ENCODE assay signal across 8 cellular contexts in genomic region chr6:10411131-10411914, GRCh38. TPM values are rescaled to one million over a fixed set of nuclear protein-coding genes. Genes with fewer than 3 reads are reported as not detected.
A peak's percentile ranks its signal among the peaks of the same experiment; 100 is the strongest.
DNase-seq lines count a peak whose midpoint lies in the region; ATAC-seq and TF ChIP-seq lines count a peak whose summit lies in the region.

No MANE protein-coding gene starts in this region.

- peak overlapping the region; percentile 49; the same call in 1 of the 2 replicates for H3K56ac ChIP-seq in IMR-90 (ENCODE audit: extremely low read depth, insufficient read depth, low read length)

- H3K27ac ChIP-seq in IMR-90 (ENCODE audit: insufficient read depth, low read length) (peak overlapping the region; percentile 22), muscle layer of duodenum (ENCODE audit: low read length) (no peak overlapping the region), caudate nucleus (ENCODE audit: low read depth, low read length) (no peak overlapping the region)

- H3K4me3 ChIP-seq in IMR-90 (ENCODE audit: insufficient read depth, low read depth, low read length) = peak overlapping the region; percentile 67
- H3K4me3 ChIP-seq in muscle layer of duodenum (ENCODE audit: low read depth in 1 of 2, low read length in 2 of 2) = peak overlapping the region; percentile 82 to 94

- peak overlapping the region; percentile 64 for H4K91ac ChIP-seq in IMR-90 (ENCODE audit: insufficient read depth, low read depth, low read length)

- peak overlapping the region; percentile 70 for H2AFZ ChIP-seq in IMR-90 (replicated peaks; ENCODE audit: low read length, poor library complexity)

- H3K9ac ChIP-seq in IMR-90 (ENCODE audit: low read depth, low read length) = peak overlapping the region; percentile 78

- H3K27me3 Mint-ChIP-seq in CD14-positive monocyte (ENCODE audit: low read depth in 3 of 3) = peaks cover 92 to 100% (median 97%) of the 10 kb centered on the region in 3 donors
- peaks cover 94% of the 10 kb centered on the region for H3K27me3 Mint-ChIP-seq in central memory CD8-positive, alpha-beta T cell

- peak overlapping the region in 1 of 2 experiments; percentile 21; a peak in 2 of 4 replicates for H4K8ac ChIP-seq in IMR-90 (ENCODE audit: low read depth in 2 of 2, low read length in 2 of 2)

- no peaks in the 10 kb centered on the region; the same call in 1 of the 2 replicates for H3K4me1 ChIP-seq in IMR-90 (ENCODE audit: control insufficient read depth, insufficient read depth, low read length)
- H3K4me1 ChIP-seq in muscle layer of duodenum (ENCODE audit: control insufficient read depth in 1 of 2, insufficient read depth in 2 of 2, low read length in 2 of 2) = peaks cover 8 to 42% of the 10 kb centered on the region in 2 donors

- no peak overlapping the region for H2AK5ac ChIP-seq in IMR-90 (ENCODE audit: low read depth, low read length)

- no peak overlapping the region for H4K5ac ChIP-seq in IMR-90 (ENCODE audit: low read depth, low read length)

- H3K27ac Mint-ChIP-seq in CD14-positive monocyte = peak overlapping the region in 4 of 7 donors; percentile 46 to 86 (median 72)
- H3K27ac Mint-ChIP-seq in central memory CD8-positive, alpha-beta T cell (ENCODE audit: low read depth) = peak overlapping the region; percentile 84

- H3K9me3 ChIP-seq in IMR-90 (ENCODE audit: control insufficient read depth, insufficient read depth, low read length) (no peaks in the 10 kb centered on the region), muscle layer of duodenum (ENCODE audit: control insufficient read depth in 1 of 2, low read length in 2 of 2) (no peaks in the 10 kb centered on the region)

- H3K14ac ChIP-seq in IMR-90 (replicated peaks; ENCODE audit: low read depth, low read length) = peak overlapping the region; percentile 57

- H2BK20ac ChIP-seq in IMR-90 (ENCODE audit: low read depth, low read length) = no peak overlapping the region

- H2BK15ac ChIP-seq in IMR-90 (ENCODE audit: low read depth, low read length) = no peak overlapping the region

- dilution Hi-C loops in IMR-90 (cut with HindIII; ENCODE audit: low sequenced_read_pairs, unreplicated experiment) = no loop called here

- H3K27me3 ChIP-seq in IMR-90 (ENCODE audit: control insufficient read depth, insufficient read depth, low read length) (peaks cover 66% of the 10 kb centered on the region), muscle layer of duodenum (ENCODE audit: low read depth, low read length) (peaks cover 79% of the 10 kb centered on the region)

- peak overlapping the region; percentile 83 for H3K4me2 ChIP-seq in IMR-90 (ENCODE audit: low read depth, low read length)

- H2BK120ac ChIP-seq in IMR-90 (ENCODE audit: low read depth, low read length) = no peak overlapping the region

- H2AK9ac ChIP-seq in IMR-90 (replicated peaks; ENCODE audit: low read depth, low read length, poor library complexity) = peak overlapping the region; percentile 70

- CTCF ChIA-PET in IMR-90 (lab: Yijun Ruan, JAX) = no interaction called here

- 3% methylated on average over 29 of the region's 60 CpGs; no CpG with 5 or more reads in 1 of the 2 experiments for WGBS in IMR-90 (ENCODE audit: extremely low coverage in 2 of 2, insufficient read length in 1 of 2), 2 experiments

- in situ Hi-C loops in IMR-90 (cut with MboI; ENCODE audit: low sequenced_read_pairs) = loop anchor here (25.0 kb wide), 2 partner anchors 874 to 1974 kb away; partner anchors contain the start of gene SLC35B3

- peak overlapping the region; percentile 44; the same call in 1 of the 2 replicates for H3K4ac ChIP-seq in IMR-90 (ENCODE audit: low read depth, low read length)

- peak overlapping the region; percentile 81 for H3K23ac ChIP-seq in IMR-90 (ENCODE audit: low read depth, low read length)

- H3K4me3 Mint-ChIP-seq in CD14-positive monocyte = peak overlapping the region; percentile 93 to 98
- H3K4me3 Mint-ChIP-seq in central memory CD8-positive, alpha-beta T cell = peak overlapping the region; percentile 89

- no peak for TF ChIP-seq POLR2A in IMR-90 (IDR thresholded peaks at IDR 0.05; ENCODE audit: low read depth, low read length)

- no TSS peak for BruUV-seq in IMR-90 (replicated peaks; lab: Mats Ljungman, UMichigan)

- no peaks in the 10 kb centered on the region for H3K79me1 ChIP-seq in IMR-90 (ENCODE audit: low read depth in 1 of 2, low read length in 2 of 2)

- H3K36me3 ChIP-seq in IMR-90 (ENCODE audit: control insufficient read depth, insufficient read depth, low read length) = peaks cover 3% of the 10 kb centered on the region; the same call in 1 of the 2 replicates
- H3K36me3 ChIP-seq in muscle layer of duodenum (ENCODE audit: control insufficient read depth in 1 of 2, insufficient read depth in 2 of 2, low read length in 2 of 2) = no peaks in the 10 kb centered on the region

- H3K9me3 Mint-ChIP-seq in CD14-positive monocyte = peaks cover 11 to 74% (median 60%) of the 10 kb centered on the region in 7 donors
- H3K9me3 Mint-ChIP-seq in central memory CD8-positive, alpha-beta T cell = peaks cover 11% of the 10 kb centered on the region

- H3K36me3 Mint-ChIP-seq in CD14-positive monocyte = peaks cover 20 to 33% of the 10 kb centered on the region in 2 donors
- peaks cover 37% of the 10 kb centered on the region for H3K36me3 Mint-ChIP-seq in central memory CD8-positive, alpha-beta T cell (ENCODE audit: insufficient read depth)

- peaks cover 50% of the 10 kb centered on the region for H3K4me1 Mint-ChIP-seq in CD14-positive monocyte
- peaks cover 45% of the 10 kb centered on the region for H3K4me1 Mint-ChIP-seq in central memory CD8-positive, alpha-beta T cell

- intact Hi-C loops in CD14-positive monocyte (cut with micrococcal nuclease) (no loop called here), IMR-90 (cut with micrococcal nuclease) (loop anchor here (5.0 to 10.0 kb wide), 8 partner anchors 154 to 1429 kb away; no protein-coding TSS in a partner anchor)

- H3K18ac ChIP-seq in IMR-90 (ENCODE audit: low read depth, low read length) = no peak overlapping the region

- H4K20me1 ChIP-seq in IMR-90 (ENCODE audit: insufficient read depth, low read length) = no peaks in the 10 kb centered on the region

- no peak for TF ChIP-seq CTCF in CD14-positive monocyte (IDR thresholded peaks at IDR 0.05)
- no peak for TF ChIP-seq CTCF in IMR-90 (conservative IDR thresholded peaks at IDR 0.05; ENCODE audit: low read depth, low read length)

- H2BK5ac ChIP-seq in IMR-90 (ENCODE audit: low read depth, low read length, poor library complexity, severe bottlenecking) = peak overlapping the region; percentile 33

- no peaks in the 10 kb centered on the region for H3K9me1 ChIP-seq in IMR-90 (ENCODE audit: insufficient read depth, low read length)

- no peak for ATAC-seq in IMR-90 (ENCODE audit: low read depth)
- peak; percentile 17 for ATAC-seq in central memory CD8-positive, alpha-beta T cell (replicated peaks; ENCODE audit: extremely low read depth, poor library complexity, severe bottlenecking)
- no peak for ATAC-seq in GM19328 (IDR thresholded peaks at IDR 0.05; ENCODE audit: unreplicated experiment)

- TF ChIP-seq RAD21 in IMR-90 (IDR thresholded peaks at IDR 0.05; ENCODE audit: low read length) = no peak

- DNase-seq in CD14-positive monocyte (ENCODE audit: low spot score) (no peak), IMR-90 (no peak), amniotic stem cell (lab: John Stamatoyannopoulos, UW) (no peak), caudate nucleus (lab: John Stamatoyannopoulos, UW) (no peak)
- DNase-seq in central memory CD8-positive, alpha-beta T cell (ENCODE audit: low spot score in 2 of 2) = no peak
- DNase-seq in activated CD4-positive, alpha-beta T cell treated with anti-CD3 and anti-CD28 coated beads, Interleukin-2, amount 50 U/mL, for 4 hours = no peak

- POLR2A ChIA-PET in IMR-90 (lab: Charles Lee; ENCODE audit: unreplicated experiment) = interaction anchor here (0.6 kb wide), 2 partner anchors 15 to 1102 kb away, joined by 3 to 4 read pairs; no protein-coding TSS in a partner anchor

TF ChIP-seq in IMR-90, 13 proteins besides CTCF, POLR2A, EP300 and RAD21:
- no peak for TF ChIP-seq ELK1 (IDR thresholded peaks at IDR 0.05; ENCODE audit: borderline replicate concordance, low read depth, low read length)
- no peak for TF ChIP-seq CHD1 (IDR thresholded peaks at IDR 0.05; ENCODE audit: low read depth, low read length)
- TF ChIP-seq BHLHE40 (IDR thresholded peaks at IDR 0.05; ENCODE audit: low read depth, low read length) = no peak
- no peak for TF ChIP-seq SMC3 (IDR thresholded peaks at IDR 0.05; ENCODE audit: low read depth, low read length)
- TF ChIP-seq MXI1 (IDR thresholded peaks at IDR 0.05; ENCODE audit: borderline replicate concordance, low read depth, low read length) = no peak
- no peak for TF ChIP-seq RFX5 (IDR thresholded peaks at IDR 0.05; ENCODE audit: low read depth, low read length)
- TF ChIP-seq CEBPB (IDR thresholded peaks at IDR 0.05; ENCODE audit: low read depth, low read length) = no peak
- no peak for TF ChIP-seq NFE2L2 (IDR thresholded peaks at IDR 0.05; ENCODE audit: low read depth, low read length)
- no peak for TF ChIP-seq MAZ (IDR thresholded peaks at IDR 0.05; ENCODE audit: borderline replicate concordance, low read depth, low read length)
- TF ChIP-seq MAFK (IDR thresholded peaks at IDR 0.05; ENCODE audit: low read depth, low read length) = no peak
- no peak for TF ChIP-seq RCOR1 (IDR thresholded peaks at IDR 0.05; ENCODE audit: insufficient replicate concordance, low read length)

RNA-seq across cellular contexts. Expression of gene TFAP2A, which starts 3.6 kb away (rescaled TPM):
- polyA plus RNA-seq in CD14-positive monocyte = not detected
- total RNA-seq in IMR-90 (2012; rRNA removed) = 0.72 and 1.1 TPM in 2 replicates
- polyA plus RNA-seq in IMR-90 (2012; rRNA removed) = 7.1 and 8.6 TPM in 2 replicates
- 5.0 and 6.4 TPM in 2 replicates for polyA plus RNA-seq in IMR-90 (2012; cell fraction: cytosol; rRNA removed)
- 13.4 and 17.5 TPM in 2 replicates for polyA plus RNA-seq in IMR-90 (2012; cell fraction: nucleus; rRNA removed; ENCODE audit: low replicate concordance)
